16 cellular contexts compared by ENCODE assay signal in the genomic region with DNA sequence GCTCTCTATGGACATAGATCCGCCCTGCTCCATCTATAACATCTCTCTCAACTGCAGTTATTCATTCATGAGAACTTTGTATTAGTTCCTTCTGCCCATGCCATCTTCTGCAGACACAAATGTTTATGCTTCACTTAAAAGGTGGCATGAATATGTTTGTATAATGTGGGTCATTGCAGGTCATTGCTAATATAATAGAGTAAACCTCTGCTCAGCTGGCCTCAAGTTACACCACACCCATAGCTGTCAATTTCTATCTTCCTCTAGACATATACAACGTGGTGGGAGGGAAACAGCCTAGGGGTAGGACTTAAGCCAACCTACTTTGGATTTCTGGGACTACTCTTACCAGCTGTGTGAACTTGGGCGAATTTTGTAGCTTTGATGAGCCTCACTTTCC.
"Had no signal": no experiment of that assay in that cellular context is flagged by ENCODE, and none has a peak within 500 bp of the region (broad histone marks: within the 10 kb centered on the region; RNA-seq: fewer than 3 reads in every experiment).

No MANE protein-coding gene starts in this region.

- ATAC-seq: activated CD8-positive, alpha-beta T cell treated with anti-CD3 and anti-CD28 coated beads for 36 hours; activated T-cell treated with anti-CD3 and anti-CD28 coated beads, Interleukin-2, amount 50 U/mL, for 4 hours; stimulated activated memory B cell treated with anti-CD40 and anti-IgM and Interleukin-4, amounts not matched to agents 10 μg/mL and 1 μg/mL and 100 μg/mL, for 72 hours had no signal

- H3K27ac ChIP-seq: right atrium auricular region, thyroid gland, vagina had no signal

- H3K36me3 ChIP-seq: right atrium auricular region, thyroid gland, vagina had no signal

- H3K9me3 ChIP-seq: right atrium auricular region, thyroid gland, vagina had no signal

- H3K4me3 ChIP-seq: right atrium auricular region, thyroid gland, vagina had no signal

- DNase-seq: activated CD4-positive, alpha-beta T cell treated with anti-CD3 and anti-CD28 coated beads for 4 hours; activated CD8-positive, alpha-beta T cell treated with anti-CD3 and anti-CD28 coated beads for 36 hours; activated effector memory CD4-positive, alpha-beta T cell treated with anti-CD3 and anti-CD28 coated beads, Interleukin-2, amount 50 U/mL, for 16 hours; activated T-cell treated with anti-CD3 and anti-CD28 coated beads, Interleukin-2, amount 50 U/mL, for 4 hours; cortex of kidney; effector CD8-positive, alpha-beta T cell; foreskin fibroblast; immature natural killer cell; mesendoderm; nephron progenitor cell; occipital lobe; stimulated activated CD4-positive, alpha-beta T cell treated with anti-CD3 and anti-CD28 coated beads, Interleukin-2, amount 100 ng/mL, for 48 hours; thyroid gland had no signal

- H3K4me1 ChIP-seq: right atrium auricular region, vagina had no signal

- H3K27me3 ChIP-seq: right atrium auricular region, thyroid gland, vagina had no signal
